ENCODE assay signal across 1 cellular context in the genomic region with DNA sequence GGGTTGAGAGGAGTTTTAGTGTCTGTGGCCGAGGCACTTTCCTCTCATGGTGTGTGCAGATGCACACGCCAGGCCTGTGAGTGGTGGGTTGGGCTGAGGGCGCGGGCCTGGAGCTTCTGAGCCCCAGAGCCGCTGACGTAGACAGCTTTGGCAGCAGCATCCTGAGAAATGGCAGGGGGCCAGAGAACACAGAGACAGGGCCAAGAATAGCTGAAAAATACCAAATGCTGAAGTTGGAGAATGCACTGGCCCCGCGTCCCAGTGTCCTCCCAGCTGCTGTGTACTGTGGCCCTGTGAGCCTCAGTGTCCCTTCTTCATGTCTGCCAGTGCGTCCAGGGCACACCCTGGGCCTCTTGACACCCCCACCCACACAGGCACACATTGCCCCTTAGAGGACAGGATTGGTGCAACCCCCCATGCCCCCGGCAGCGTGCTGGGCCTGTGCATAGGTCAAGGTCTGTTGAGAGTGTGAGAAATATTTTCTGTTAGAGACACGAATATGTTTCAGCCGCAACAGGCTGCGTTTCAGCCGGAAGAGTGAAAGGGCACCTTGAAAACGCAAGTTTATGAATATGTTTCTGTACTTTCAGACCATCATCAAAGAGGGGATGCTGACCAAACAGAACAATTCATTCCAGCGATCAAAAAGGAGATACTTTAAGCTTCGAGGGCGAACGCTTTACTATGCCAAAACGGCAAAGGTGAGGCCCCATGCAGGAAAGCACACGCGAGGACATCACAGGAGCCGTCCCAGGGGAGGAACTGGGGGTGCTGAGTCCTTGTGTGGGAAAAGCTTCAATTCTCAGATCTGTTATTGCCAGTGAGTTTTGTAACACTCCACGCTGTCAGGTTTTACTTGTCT.
TF ChIP-seq lines count a peak whose summit lies in the region.

No MANE protein-coding gene starts in this region.

TF ChIP-seq in HepG2, 621 proteins besides CTCF, POLR2A, EP300 and RAD21 (continued from another document and continues in another):
- TF ChIP-seq CBFB (CRISPR knock-in tag; IDR thresholded peaks at IDR 0.05): no peak
- no peak for TF ChIP-seq POLR2G (IDR thresholded peaks at IDR 0.05; ENCODE audit: low read depth, low read length)
- no peak for TF ChIP-seq ZNF703 (CRISPR knock-in tag; IDR thresholded peaks at IDR 0.05; ENCODE audit: borderline replicate concordance)
- TF ChIP-seq, protein P1, sequence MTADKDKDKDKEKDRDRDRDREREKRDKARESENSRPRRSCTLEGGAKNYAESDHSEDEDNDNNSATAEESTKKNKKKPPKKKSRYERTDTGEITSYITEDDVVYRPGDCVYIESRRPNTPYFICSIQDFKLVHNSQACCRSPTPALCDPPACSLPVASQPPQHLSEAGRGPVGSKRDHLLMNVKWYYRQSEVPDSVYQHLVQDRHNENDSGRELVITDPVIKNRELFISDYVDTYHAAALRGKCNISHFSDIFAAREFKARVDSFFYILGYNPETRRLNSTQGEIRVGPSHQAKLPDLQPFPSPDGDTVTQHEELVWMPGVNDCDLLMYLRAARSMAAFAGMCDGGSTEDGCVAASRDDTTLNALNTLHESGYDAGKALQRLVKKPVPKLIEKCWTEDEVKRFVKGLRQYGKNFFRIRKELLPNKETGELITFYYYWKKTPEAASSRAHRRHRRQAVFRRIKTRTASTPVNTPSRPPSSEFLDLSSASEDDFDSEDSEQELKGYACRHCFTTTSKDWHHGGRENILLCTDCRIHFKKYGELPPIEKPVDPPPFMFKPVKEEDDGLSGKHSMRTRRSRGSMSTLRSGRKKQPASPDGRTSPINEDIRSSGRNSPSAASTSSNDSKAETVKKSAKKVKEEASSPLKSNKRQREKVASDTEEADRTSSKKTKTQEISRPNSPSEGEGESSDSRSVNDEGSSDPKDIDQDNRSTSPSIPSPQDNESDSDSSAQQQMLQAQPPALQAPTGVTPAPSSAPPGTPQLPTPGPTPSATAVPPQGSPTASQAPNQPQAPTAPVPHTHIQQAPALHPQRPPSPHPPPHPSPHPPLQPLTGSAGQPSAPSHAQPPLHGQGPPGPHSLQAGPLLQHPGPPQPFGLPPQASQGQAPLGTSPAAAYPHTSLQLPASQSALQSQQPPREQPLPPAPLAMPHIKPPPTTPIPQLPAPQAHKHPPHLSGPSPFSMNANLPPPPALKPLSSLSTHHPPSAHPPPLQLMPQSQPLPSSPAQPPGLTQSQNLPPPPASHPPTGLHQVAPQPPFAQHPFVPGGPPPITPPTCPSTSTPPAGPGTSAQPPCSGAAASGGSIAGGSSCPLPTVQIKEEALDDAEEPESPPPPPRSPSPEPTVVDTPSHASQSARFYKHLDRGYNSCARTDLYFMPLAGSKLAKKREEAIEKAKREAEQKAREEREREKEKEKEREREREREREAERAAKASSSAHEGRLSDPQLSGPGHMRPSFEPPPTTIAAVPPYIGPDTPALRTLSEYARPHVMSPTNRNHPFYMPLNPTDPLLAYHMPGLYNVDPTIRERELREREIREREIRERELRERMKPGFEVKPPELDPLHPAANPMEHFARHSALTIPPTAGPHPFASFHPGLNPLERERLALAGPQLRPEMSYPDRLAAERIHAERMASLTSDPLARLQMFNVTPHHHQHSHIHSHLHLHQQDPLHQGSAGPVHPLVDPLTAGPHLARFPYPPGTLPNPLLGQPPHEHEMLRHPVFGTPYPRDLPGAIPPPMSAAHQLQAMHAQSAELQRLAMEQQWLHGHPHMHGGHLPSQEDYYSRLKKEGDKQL (CRISPR knock-in tag; IDR thresholded peaks at IDR 0.05; ENCODE audit: low read depth): no peak
- TF ChIP-seq MAF1 (CRISPR knock-in tag; IDR thresholded peaks at IDR 0.05; ENCODE audit: borderline replicate concordance): no peak
- peak; percentile 31; the same call in 1 of the 2 replicates for TF ChIP-seq NAIF1 (CRISPR knock-in tag; IDR thresholded peaks at IDR 0.05; ENCODE audit: borderline replicate concordance)
- peak; percentile 64 for TF ChIP-seq PHF5A (CRISPR knock-in tag; IDR thresholded peaks at IDR 0.05; ENCODE audit: low read depth, unreplicated experiment)
- TF ChIP-seq MXD4 (CRISPR knock-in tag; IDR thresholded peaks at IDR 0.05): peak; percentile 53; the same call in 1 of the 2 replicates
- peak; percentile 78 for TF ChIP-seq HOXA3 (CRISPR knock-in tag; IDR thresholded peaks at IDR 0.05)
- no peak; the same call in 1 of the 2 replicates for TF ChIP-seq ZNF768 (CRISPR knock-in tag; IDR thresholded peaks at IDR 0.05)
- no peak for TF ChIP-seq FOXA1 (IDR thresholded peaks at IDR 0.05)
- peak; percentile 17; the same call in 1 of the 2 replicates for TF ChIP-seq FOXA1 (CRISPR knock-in tag; IDR thresholded peaks at IDR 0.05)
- TF ChIP-seq, protein P2, sequence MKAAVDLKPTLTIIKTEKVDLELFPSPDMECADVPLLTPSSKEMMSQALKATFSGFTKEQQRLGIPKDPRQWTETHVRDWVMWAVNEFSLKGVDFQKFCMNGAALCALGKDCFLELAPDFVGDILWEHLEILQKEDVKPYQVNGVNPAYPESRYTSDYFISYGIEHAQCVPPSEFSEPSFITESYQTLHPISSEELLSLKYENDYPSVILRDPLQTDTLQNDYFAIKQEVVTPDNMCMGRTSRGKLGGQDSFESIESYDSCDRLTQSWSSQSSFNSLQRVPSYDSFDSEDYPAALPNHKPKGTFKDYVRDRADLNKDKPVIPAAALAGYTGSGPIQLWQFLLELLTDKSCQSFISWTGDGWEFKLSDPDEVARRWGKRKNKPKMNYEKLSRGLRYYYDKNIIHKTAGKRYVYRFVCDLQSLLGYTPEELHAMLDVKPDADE (CRISPR knock-in tag; IDR thresholded peaks at IDR 0.05): no peak
- TF ChIP-seq, protein P3, sequence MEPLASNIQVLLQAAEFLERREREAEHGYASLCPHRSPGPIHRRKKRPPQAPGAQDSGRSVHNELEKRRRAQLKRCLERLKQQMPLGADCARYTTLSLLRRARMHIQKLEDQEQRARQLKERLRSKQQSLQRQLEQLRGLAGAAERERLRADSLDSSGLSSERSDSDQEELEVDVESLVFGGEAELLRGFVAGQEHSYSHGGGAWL (CRISPR knock-in tag; IDR thresholded peaks at IDR 0.05): no peak
- TF ChIP-seq, protein P4, sequence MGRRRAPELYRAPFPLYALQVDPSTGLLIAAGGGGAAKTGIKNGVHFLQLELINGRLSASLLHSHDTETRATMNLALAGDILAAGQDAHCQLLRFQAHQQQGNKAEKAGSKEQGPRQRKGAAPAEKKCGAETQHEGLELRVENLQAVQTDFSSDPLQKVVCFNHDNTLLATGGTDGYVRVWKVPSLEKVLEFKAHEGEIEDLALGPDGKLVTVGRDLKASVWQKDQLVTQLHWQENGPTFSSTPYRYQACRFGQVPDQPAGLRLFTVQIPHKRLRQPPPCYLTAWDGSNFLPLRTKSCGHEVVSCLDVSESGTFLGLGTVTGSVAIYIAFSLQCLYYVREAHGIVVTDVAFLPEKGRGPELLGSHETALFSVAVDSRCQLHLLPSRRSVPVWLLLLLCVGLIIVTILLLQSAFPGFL (CRISPR knock-in tag; IDR thresholded peaks at IDR 0.05): no peak
- TF ChIP-seq, protein P5, sequence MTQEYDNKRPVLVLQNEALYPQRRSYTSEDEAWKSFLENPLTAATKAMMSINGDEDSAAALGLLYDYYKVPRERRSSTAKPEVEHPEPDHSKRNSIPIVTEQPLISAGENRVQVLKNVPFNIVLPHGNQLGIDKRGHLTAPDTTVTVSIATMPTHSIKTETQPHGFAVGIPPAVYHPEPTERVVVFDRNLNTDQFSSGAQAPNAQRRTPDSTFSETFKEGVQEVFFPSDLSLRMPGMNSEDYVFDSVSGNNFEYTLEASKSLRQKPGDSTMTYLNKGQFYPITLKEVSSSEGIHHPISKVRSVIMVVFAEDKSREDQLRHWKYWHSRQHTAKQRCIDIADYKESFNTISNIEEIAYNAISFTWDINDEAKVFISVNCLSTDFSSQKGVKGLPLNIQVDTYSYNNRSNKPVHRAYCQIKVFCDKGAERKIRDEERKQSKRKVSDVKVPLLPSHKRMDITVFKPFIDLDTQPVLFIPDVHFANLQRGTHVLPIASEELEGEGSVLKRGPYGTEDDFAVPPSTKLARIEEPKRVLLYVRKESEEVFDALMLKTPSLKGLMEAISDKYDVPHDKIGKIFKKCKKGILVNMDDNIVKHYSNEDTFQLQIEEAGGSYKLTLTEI (CRISPR knock-in tag; conservative IDR thresholded peaks at IDR 0.05): no peak
- no peak for TF ChIP-seq RBAK (CRISPR knock-in tag; IDR thresholded peaks at IDR 0.05)
- no peak for TF ChIP-seq ATF1 (CRISPR knock-in tag; IDR thresholded peaks at IDR 0.05)
- peak; percentile 45; the same call in 1 of the 2 replicates for TF ChIP-seq ETV5 (CRISPR knock-in tag; IDR thresholded peaks at IDR 0.05; ENCODE audit: borderline replicate concordance)
- peak; percentile 52; the same call in 1 of the 2 replicates for TF ChIP-seq ZNF670 (CRISPR knock-in tag; IDR thresholded peaks at IDR 0.05; ENCODE audit: borderline replicate concordance)
- TF ChIP-seq, protein P6, sequence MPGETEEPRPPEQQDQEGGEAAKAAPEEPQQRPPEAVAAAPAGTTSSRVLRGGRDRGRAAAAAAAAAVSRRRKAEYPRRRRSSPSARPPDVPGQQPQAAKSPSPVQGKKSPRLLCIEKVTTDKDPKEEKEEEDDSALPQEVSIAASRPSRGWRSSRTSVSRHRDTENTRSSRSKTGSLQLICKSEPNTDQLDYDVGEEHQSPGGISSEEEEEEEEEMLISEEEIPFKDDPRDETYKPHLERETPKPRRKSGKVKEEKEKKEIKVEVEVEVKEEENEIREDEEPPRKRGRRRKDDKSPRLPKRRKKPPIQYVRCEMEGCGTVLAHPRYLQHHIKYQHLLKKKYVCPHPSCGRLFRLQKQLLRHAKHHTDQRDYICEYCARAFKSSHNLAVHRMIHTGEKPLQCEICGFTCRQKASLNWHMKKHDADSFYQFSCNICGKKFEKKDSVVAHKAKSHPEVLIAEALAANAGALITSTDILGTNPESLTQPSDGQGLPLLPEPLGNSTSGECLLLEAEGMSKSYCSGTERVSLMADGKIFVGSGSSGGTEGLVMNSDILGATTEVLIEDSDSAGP (CRISPR knock-in tag; IDR thresholded peaks at IDR 0.05; ENCODE audit: borderline replicate concordance): peak; percentile 83
- TF ChIP-seq, protein P7, sequence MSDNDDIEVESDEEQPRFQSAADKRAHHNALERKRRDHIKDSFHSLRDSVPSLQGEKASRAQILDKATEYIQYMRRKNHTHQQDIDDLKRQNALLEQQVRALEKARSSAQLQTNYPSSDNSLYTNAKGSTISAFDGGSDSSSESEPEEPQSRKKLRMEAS (IDR thresholded peaks at IDR 0.05): peak; percentile 94
- TF ChIP-seq ZNF326 (CRISPR knock-in tag; IDR thresholded peaks at IDR 0.05; ENCODE audit: borderline replicate concordance): no peak
- TF ChIP-seq CENPT (CRISPR knock-in tag; IDR thresholded peaks at IDR 0.05; ENCODE audit: low read depth): no peak
- TF ChIP-seq, protein P8, sequence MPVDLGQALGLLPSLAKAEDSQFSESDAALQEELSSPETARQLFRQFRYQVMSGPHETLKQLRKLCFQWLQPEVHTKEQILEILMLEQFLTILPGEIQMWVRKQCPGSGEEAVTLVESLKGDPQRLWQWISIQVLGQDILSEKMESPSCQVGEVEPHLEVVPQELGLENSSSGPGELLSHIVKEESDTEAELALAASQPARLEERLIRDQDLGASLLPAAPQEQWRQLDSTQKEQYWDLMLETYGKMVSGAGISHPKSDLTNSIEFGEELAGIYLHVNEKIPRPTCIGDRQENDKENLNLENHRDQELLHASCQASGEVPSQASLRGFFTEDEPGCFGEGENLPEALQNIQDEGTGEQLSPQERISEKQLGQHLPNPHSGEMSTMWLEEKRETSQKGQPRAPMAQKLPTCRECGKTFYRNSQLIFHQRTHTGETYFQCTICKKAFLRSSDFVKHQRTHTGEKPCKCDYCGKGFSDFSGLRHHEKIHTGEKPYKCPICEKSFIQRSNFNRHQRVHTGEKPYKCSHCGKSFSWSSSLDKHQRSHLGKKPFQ (CRISPR knock-in tag; IDR thresholded peaks at IDR 0.05; ENCODE audit: insufficient replicate concordance): no peak
- no peak for TF ChIP-seq SETDB1 (CRISPR knock-in tag; IDR thresholded peaks at IDR 0.05; ENCODE audit: borderline replicate concordance)
- TF ChIP-seq ATAD3A (CRISPR knock-in tag; IDR thresholded peaks at IDR 0.05): no peak
- TF ChIP-seq, protein P9, sequence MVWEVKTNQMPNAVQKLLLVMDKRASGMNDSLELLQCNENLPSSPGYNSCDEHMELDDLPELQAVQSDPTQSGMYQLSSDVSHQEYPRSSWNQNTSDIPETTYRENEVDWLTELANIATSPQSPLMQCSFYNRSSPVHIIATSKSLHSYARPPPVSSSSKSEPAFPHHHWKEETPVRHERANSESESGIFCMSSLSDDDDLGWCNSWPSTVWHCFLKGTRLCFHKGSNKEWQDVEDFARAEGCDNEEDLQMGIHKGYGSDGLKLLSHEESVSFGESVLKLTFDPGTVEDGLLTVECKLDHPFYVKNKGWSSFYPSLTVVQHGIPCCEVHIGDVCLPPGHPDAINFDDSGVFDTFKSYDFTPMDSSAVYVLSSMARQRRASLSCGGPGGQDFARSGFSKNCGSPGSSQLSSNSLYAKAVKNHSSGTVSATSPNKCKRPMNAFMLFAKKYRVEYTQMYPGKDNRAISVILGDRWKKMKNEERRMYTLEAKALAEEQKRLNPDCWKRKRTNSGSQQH (CRISPR knock-in tag; IDR thresholded peaks at IDR 0.05; ENCODE audit: low read depth): no peak
- peak; percentile 93 for TF ChIP-seq PPARG (CRISPR knock-in tag; conservative IDR thresholded peaks at IDR 0.05)
- no peak for TF ChIP-seq SRSF4 (IDR thresholded peaks at IDR 0.05; ENCODE audit: low read depth, low read length, poor library complexity, severe bottlenecking)
- no peak for TF ChIP-seq FOSL1 (CRISPR knock-in tag; IDR thresholded peaks at IDR 0.05; ENCODE audit: borderline replicate concordance)
- TF ChIP-seq PHF8 (CRISPR knock-in tag; IDR thresholded peaks at IDR 0.05): peak; percentile 55; the same call in 1 of the 2 replicates
- TF ChIP-seq ZNF230 (CRISPR knock-in tag; IDR thresholded peaks at IDR 0.05): no peak
- TF ChIP-seq REXO4 (CRISPR knock-in tag; IDR thresholded peaks at IDR 0.05; ENCODE audit: borderline replicate concordance): no peak
- peak; percentile 77; the same call in 1 of the 2 replicates for TF ChIP-seq CHD4 (IDR thresholded peaks at IDR 0.05; ENCODE audit: borderline replicate concordance, low read length)
- TF ChIP-seq MTA3 (CRISPR knock-in tag; IDR thresholded peaks at IDR 0.05): no peak
- no peak for TF ChIP-seq ZNF17 (CRISPR knock-in tag; IDR thresholded peaks at IDR 0.05)
- TF ChIP-seq ZNF180 (CRISPR knock-in tag; IDR thresholded peaks at IDR 0.05; ENCODE audit: borderline replicate concordance, low read depth): no peak
- TF ChIP-seq, protein P10, sequence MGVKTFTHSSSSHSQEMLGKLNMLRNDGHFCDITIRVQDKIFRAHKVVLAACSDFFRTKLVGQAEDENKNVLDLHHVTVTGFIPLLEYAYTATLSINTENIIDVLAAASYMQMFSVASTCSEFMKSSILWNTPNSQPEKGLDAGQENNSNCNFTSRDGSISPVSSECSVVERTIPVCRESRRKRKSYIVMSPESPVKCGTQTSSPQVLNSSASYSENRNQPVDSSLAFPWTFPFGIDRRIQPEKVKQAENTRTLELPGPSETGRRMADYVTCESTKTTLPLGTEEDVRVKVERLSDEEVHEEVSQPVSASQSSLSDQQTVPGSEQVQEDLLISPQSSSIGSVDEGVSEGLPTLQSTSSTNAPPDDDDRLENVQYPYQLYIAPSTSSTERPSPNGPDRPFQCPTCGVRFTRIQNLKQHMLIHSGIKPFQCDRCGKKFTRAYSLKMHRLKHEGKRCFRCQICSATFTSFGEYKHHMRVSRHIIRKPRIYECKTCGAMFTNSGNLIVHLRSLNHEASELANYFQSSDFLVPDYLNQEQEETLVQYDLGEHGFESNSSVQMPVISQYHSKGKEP (CRISPR knock-in tag; IDR thresholded peaks at IDR 0.05): no peak
- no peak for TF ChIP-seq ONECUT2 (CRISPR knock-in tag; IDR thresholded peaks at IDR 0.05)
